Comparison of ENCODE assay signal across 11 cellular contexts in genomic region chr6:80210618-80211017, GRCh38.
DNase-seq lines count a peak whose midpoint lies in the region; ATAC-seq and TF ChIP-seq lines count a peak whose summit lies in the region.
"Had no signal": no experiment of that assay in that cellular context is flagged by ENCODE, and none has a peak within 500 bp of the region (broad histone marks: within the 10 kb centered on the region; RNA-seq: fewer than 3 reads in every experiment).

No MANE protein-coding gene starts in this region.

- TF ChIP-seq POLR2A in body of pancreas (IDR thresholded peaks at IDR 0.05) = no peak
- no peak for TF ChIP-seq POLR2A in suprapubic skin (IDR thresholded peaks at IDR 0.05)

- H3K27ac ChIP-seq in body of pancreas (no peak overlapping the region), suprapubic skin (no peak overlapping the region)
- H3K27ac ChIP-seq: BLaER1 had no signal

- H3K36me3 ChIP-seq in endocrine pancreas (ENCODE audit: control insufficient read depth, insufficient read depth, low read length) = no peaks in the 10 kb centered on the region
- no peaks in the 10 kb centered on the region for H3K36me3 ChIP-seq in body of pancreas (replicated peaks in 1 of 2; ENCODE audit: insufficient read depth in 1 of 2, low read depth in 2 of 2)
- no peaks in the 10 kb centered on the region for H3K36me3 ChIP-seq in suprapubic skin
- H3K36me3 ChIP-seq: BLaER1 had no signal

- no peak for TF ChIP-seq EP300 in suprapubic skin (IDR thresholded peaks at IDR 0.05)

- H3K27me3 ChIP-seq in endocrine pancreas (ENCODE audit: control insufficient read depth, insufficient read depth, low read length) = no peaks in the 10 kb centered on the region
- no peaks in the 10 kb centered on the region for H3K27me3 ChIP-seq in body of pancreas
- no peaks in the 10 kb centered on the region for H3K27me3 ChIP-seq in suprapubic skin
- H3K27me3 ChIP-seq: BLaER1 had no signal

- H3K9ac ChIP-seq in endocrine pancreas (ENCODE audit: control insufficient read depth, insufficient read depth, low read length) = no peak overlapping the region
- H3K9ac ChIP-seq: BLaER1 had no signal

- H3K9me3 ChIP-seq in endocrine pancreas (ENCODE audit: control insufficient read depth, low read length) = no peaks in the 10 kb centered on the region
- H3K9me3 ChIP-seq in body of pancreas = peaks cover 0 to 3% (median 0%) of the 10 kb centered on the region in 3 donors
- no peaks in the 10 kb centered on the region for H3K9me3 ChIP-seq in suprapubic skin
- H3K9me3 ChIP-seq: BLaER1 had no signal

- 61 to 63% methylated on average over 3 of the region's 3 CpGs for WGBS in body of pancreas, 2 donors
- WGBS in suprapubic skin = 65% methylated on average over 3 of the region's 3 CpGs

- intact Hi-C loops in body of pancreas (cut with DNase I) = no loop called here

- peak; percentile 32 for ATAC-seq in GM18511 (IDR thresholded peaks at IDR 0.05; ENCODE audit: unreplicated experiment)
- ATAC-seq in HG02852 (IDR thresholded peaks at IDR 0.05; ENCODE audit: unreplicated experiment) = peak; percentile 51
- ATAC-seq in body of pancreas = no peak
- ATAC-seq in GM21528 (IDR thresholded peaks at IDR 0.05; ENCODE audit: low FRiP score, unreplicated experiment) = no peak
- ATAC-seq: activated CD8-positive, alpha-beta memory T cell treated with anti-CD3 and anti-CD28 coated beads, Interleukin-2, amount 10 ng/mL, durations not matched to agents 7 days and 5 days had no signal

- peak; percentile 40 for DNase-seq in mucosa of gallbladder (ENCODE audit: low spot score)
- no peak for DNase-seq in body of pancreas
- DNase-seq in suprapubic skin (ENCODE audit: low spot score in 2 of 2) = no peak
- DNase-seq in A172 (ENCODE audit: low spot score) = no peak
- DNase-seq: activated CD8-positive, alpha-beta memory T cell treated with anti-CD3 and anti-CD28 coated beads, Interleukin-2, amount 10 ng/mL, durations not matched to agents 7 days and 5 days; NCI-H2171 treated with DMSO at 0.1 percent for 48 hours had no signal

- H3K4me1 ChIP-seq in endocrine pancreas (ENCODE audit: control insufficient read depth, insufficient read depth, low read length) (peaks cover 5% of the 10 kb centered on the region), body of pancreas (peaks cover 6% of the 10 kb centered on the region), suprapubic skin (peaks cover 4% of the 10 kb centered on the region)
- H3K4me1 ChIP-seq: BLaER1 had no signal

- H3K4me3 ChIP-seq in endocrine pancreas (ENCODE audit: control insufficient read depth, insufficient read depth, low read length) = peak overlapping the region; percentile 4
- H3K4me3 ChIP-seq in body of pancreas = no peak overlapping the region
- no peak overlapping the region for H3K4me3 ChIP-seq in suprapubic skin
- H3K4me3 ChIP-seq: BLaER1 had no signal

- TF ChIP-seq CTCF in body of pancreas (IDR thresholded peaks at IDR 0.05) (no peak), suprapubic skin (IDR thresholded peaks at IDR 0.05) (no peak)

Comparison
In these comparisons a context has a peak if more than half of its experiments do, and no peak if none do; other contexts are left out.
1. ATAC-seq: peak in GM18511 (single experiment) and HG02852 (single experiment); none in body of pancreas (single experiment) and GM21528 (single experiment).